ENCODE assay signal across 1 cellular context in the genomic region with DNA sequence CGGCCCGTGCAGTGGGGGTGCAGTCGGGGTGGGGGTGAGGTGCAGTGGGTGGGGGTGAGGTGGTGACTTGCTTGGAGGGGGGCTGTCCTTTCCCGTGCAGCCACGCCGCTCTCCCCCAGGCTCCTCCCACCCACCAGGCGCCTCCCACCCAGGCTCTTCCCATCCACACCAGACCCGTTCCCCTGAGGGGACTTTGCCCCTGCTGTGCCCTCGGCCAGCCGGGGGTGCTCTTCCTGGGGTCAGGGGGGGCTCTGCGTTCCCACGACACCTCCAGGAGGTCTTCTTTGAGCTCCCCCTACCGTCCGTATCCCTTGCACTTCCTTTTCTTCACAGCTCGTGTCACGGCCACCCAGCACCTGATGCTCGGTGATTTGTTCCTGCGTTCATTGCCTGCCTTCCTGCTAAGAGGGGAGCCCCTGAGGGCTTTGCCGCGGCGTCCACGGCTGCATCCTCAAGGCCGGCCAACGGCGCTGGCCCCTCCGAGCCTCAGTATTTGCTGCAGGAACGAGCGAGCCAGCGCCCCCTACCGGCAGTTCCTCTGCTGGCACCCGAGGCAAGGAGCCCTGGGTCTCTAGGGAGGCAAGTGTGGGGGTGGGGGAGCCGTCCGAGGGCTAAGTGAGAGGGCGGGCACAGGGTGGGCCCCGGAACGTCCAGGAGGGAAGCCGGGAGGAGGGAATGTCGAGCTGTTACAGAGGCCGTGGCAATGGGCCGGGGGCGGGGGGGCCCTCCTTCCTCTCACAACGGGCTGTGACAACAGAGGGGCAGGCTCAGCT.
TF ChIP-seq lines count a peak whose summit lies in the region.

No MANE protein-coding gene starts in this region.

TF ChIP-seq in HEK293, 187 proteins besides CTCF, POLR2A, EP300 and RAD21 (continued from another document and continues in another):
- TF ChIP-seq ZNF26 (tag by site-specific recombination; IDR thresholded peaks at IDR 0.05) = no peak
- TF ChIP-seq PRDM10 (tag by site-specific recombination; IDR thresholded peaks at IDR 0.05) = peak; percentile 30; the same call in 1 of the 2 replicates
- TF ChIP-seq, protein P1, sequence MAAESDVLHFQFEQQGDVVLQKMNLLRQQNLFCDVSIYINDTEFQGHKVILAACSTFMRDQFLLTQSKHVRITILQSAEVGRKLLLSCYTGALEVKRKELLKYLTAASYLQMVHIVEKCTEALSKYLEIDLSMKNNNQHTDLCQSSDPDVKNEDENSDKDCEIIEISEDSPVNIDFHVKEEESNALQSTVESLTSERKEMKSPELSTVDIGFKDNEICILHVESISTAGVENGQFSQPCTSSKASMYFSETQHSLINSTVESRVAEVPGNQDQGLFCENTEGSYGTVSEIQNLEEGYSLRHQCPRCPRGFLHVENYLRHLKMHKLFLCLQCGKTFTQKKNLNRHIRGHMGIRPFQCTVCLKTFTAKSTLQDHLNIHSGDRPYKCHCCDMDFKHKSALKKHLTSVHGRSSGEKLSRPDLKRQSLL (tag by site-specific recombination; IDR thresholded peaks at IDR 0.05) = no peak
- TF ChIP-seq TRIM28 (IDR thresholded peaks at IDR 0.05; ENCODE audit: borderline replicate concordance, low read length) = peak; percentile 39; the same call in 1 of the 2 replicates
- TF ChIP-seq ZSCAN4 (tag by site-specific recombination; IDR thresholded peaks at IDR 0.05) = 0 out of 2 replicates have a peak, but pooled peaks have one; percentile 48
- no peak for TF ChIP-seq FEZF1 (tag by site-specific recombination; IDR thresholded peaks at IDR 0.05)
- peak; percentile 27; the same call in 1 of the 2 replicates for TF ChIP-seq ZNF391 (tag by site-specific recombination; IDR thresholded peaks at IDR 0.05; ENCODE audit: borderline replicate concordance, low read depth)
- peak; percentile 56; the same call in 1 of the 2 replicates for TF ChIP-seq SP7 (tag by site-specific recombination; IDR thresholded peaks at IDR 0.05)
- peak; percentile 45; the same call in 1 of the 2 replicates for TF ChIP-seq ZNF561 (tag by site-specific recombination; IDR thresholded peaks at IDR 0.05; ENCODE audit: borderline replicate concordance)
- TF ChIP-seq ZNF548 (tag by site-specific recombination; IDR thresholded peaks at IDR 0.05) = no peak
- peak; percentile 94 for TF ChIP-seq SCRT2 (tag by site-specific recombination; IDR thresholded peaks at IDR 0.05)
- TF ChIP-seq ZBTB49 (tag by site-specific recombination; IDR thresholded peaks at IDR 0.05; ENCODE audit: low read depth) = no peak
- TF ChIP-seq IKZF3 (tag by site-specific recombination; IDR thresholded peaks at IDR 0.05) = no peak
- no peak for TF ChIP-seq ZNF449 (tag by site-specific recombination; IDR thresholded peaks at IDR 0.05)
- TF ChIP-seq, protein P2, sequence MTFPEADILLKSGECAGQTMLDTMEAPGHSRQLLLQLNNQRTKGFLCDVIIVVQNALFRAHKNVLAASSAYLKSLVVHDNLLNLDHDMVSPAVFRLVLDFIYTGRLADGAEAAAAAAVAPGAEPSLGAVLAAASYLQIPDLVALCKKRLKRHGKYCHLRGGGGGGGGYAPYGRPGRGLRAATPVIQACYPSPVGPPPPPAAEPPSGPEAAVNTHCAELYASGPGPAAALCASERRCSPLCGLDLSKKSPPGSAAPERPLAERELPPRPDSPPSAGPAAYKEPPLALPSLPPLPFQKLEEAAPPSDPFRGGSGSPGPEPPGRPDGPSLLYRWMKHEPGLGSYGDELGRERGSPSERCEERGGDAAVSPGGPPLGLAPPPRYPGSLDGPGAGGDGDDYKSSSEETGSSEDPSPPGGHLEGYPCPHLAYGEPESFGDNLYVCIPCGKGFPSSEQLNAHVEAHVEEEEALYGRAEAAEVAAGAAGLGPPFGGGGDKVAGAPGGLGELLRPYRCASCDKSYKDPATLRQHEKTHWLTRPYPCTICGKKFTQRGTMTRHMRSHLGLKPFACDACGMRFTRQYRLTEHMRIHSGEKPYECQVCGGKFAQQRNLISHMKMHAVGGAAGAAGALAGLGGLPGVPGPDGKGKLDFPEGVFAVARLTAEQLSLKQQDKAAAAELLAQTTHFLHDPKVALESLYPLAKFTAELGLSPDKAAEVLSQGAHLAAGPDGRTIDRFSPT (tag by site-specific recombination; IDR thresholded peaks at IDR 0.05) = peak; percentile 57
- peak; percentile 80 for TF ChIP-seq KLF1 (tag by site-specific recombination; IDR thresholded peaks at IDR 0.05)
- TF ChIP-seq ZNF366 (tag by site-specific recombination; conservative IDR thresholded peaks at IDR 0.05) = 0 out of 2 replicates have a peak, but pooled peaks have one; percentile 10
- no peak for TF ChIP-seq ZNF555 (tag by site-specific recombination; conservative IDR thresholded peaks at IDR 0.05)
- no peak for TF ChIP-seq ZNF350 (tag by site-specific recombination; IDR thresholded peaks at IDR 0.05)
- TF ChIP-seq SCRT1 (tag by site-specific recombination; IDR thresholded peaks at IDR 0.05; ENCODE audit: borderline replicate concordance) = peak; percentile 61; the same call in 1 of the 2 replicates
- peak; percentile 68; the same call in 1 of the 2 replicates for TF ChIP-seq ZXDB (tag by site-specific recombination; IDR thresholded peaks at IDR 0.05)
- TF ChIP-seq ZNF404 (tag by site-specific recombination; IDR thresholded peaks at IDR 0.05) = no peak
- TF ChIP-seq ZBTB7A (tag by site-specific recombination; IDR thresholded peaks at IDR 0.05; ENCODE audit: low read depth) = no peak
- no peak for TF ChIP-seq ZNF777 (tag by site-specific recombination; IDR thresholded peaks at IDR 0.05; ENCODE audit: borderline replicate concordance)
- TF ChIP-seq YY1 (tag by site-specific recombination; IDR thresholded peaks at IDR 0.05) = no peak
- peak; percentile 83 for TF ChIP-seq ZNF501 (tag by site-specific recombination; IDR thresholded peaks at IDR 0.05)
- TF ChIP-seq ZBTB48 (tag by site-specific recombination; IDR thresholded peaks at IDR 0.05) = peak; percentile 42; the same call in 1 of the 2 replicates
- no peak for TF ChIP-seq MZF1 (tag by site-specific recombination; IDR thresholded peaks at IDR 0.05; ENCODE audit: borderline replicate concordance)
- TF ChIP-seq, protein P3, sequence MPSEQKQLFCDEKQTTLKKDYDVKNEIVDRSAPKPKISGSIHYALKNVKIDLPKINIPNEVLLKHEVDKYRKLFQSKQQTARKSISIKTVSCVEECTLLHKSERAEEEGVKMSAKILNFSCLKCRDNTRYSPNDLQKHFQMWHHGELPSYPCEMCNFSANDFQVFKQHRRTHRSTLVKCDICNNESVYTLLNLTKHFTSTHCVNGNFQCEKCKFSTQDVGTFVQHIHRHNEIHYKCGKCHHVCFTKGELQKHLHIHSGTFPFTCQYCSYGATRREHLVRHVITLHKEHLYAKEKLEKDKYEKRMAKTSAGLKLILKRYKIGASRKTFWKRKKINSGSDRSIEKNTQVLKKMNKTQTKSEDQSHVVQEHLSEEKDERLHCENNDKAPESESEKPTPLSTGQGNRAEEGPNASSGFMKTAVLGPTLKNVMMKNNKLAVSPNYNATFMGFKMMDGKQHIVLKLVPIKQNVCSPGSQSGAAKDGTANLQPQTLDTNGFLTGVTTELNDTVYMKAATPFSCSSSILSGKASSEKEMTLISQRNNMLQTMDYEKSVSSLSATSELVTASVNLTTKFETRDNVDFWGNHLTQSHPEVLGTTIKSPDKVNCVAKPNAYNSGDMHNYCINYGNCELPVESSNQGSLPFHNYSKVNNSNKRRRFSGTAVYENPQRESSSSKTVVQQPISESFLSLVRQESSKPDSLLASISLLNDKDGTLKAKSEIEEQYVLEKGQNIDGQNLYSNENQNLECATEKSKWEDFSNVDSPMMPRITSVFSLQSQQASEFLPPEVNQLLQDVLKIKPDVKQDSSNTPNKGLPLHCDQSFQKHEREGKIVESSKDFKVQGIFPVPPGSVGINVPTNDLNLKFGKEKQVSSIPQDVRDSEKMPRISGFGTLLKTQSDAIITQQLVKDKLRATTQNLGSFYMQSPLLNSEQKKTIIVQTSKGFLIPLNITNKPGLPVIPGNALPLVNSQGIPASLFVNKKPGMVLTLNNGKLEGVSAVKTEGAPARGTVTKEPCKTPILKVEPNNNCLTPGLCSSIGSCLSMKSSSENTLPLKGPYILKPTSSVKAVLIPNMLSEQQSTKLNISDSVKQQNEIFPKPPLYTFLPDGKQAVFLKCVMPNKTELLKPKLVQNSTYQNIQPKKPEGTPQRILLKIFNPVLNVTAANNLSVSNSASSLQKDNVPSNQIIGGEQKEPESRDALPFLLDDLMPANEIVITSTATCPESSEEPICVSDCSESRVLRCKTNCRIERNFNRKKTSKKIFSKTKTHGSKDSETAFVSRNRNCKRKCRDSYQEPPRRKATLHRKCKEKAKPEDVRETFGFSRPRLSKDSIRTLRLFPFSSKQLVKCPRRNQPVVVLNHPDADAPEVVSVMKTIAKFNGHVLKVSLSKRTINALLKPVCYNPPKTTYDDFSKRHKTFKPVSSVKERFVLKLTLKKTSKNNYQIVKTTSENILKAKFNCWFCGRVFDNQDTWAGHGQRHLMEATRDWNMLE (tag by site-specific recombination; conservative IDR thresholded peaks at IDR 0.05; ENCODE audit: low read depth) = no peak
- no peak for TF ChIP-seq ZNF140 (tag by site-specific recombination; IDR thresholded peaks at IDR 0.05)
- no peak for TF ChIP-seq ZNF571 (tag by site-specific recombination; IDR thresholded peaks at IDR 0.05)
- TF ChIP-seq ZSCAN30 (tag by site-specific recombination; IDR thresholded peaks at IDR 0.05) = peak; percentile 61; the same call in 1 of the 2 replicates
- TF ChIP-seq ZNF274 (IDR thresholded peaks at IDR 0.05; ENCODE audit: low read length) = no peak
- TF ChIP-seq ZNF274 (tag by site-specific recombination; IDR thresholded peaks at IDR 0.05; ENCODE audit: borderline replicate concordance) = no peak
- no peak for TF ChIP-seq ZNF521 (tag by site-specific recombination; IDR thresholded peaks at IDR 0.05)
- no peak for TF ChIP-seq OVOL3 (tag by site-specific recombination; IDR thresholded peaks at IDR 0.05)
- no peak for TF ChIP-seq ZNF223 (tag by site-specific recombination; IDR thresholded peaks at IDR 0.05)
- no peak for TF ChIP-seq ZNF747 (tag by site-specific recombination; IDR thresholded peaks at IDR 0.05)
